ENCODE assay signal across 8 cellular contexts in genomic region chr12:53345486-53346195, GRCh38. TPM values are rescaled to one million over a fixed set of nuclear protein-coding genes. Genes with fewer than 3 reads are reported as not detected.
DNase-seq lines count a peak whose midpoint lies in the region; ATAC-seq, FAIRE-seq and TF ChIP-seq lines count a peak whose summit lies in the region.

No MANE protein-coding gene starts in this region.

- TF ChIP-seq CTCF in HepG2 (CRISPR knock-in tag; IDR thresholded peaks at IDR 0.05) (no peak), upper lobe of right lung (IDR thresholded peaks at IDR 0.05) (peak; percentile 5)

- 20% methylated on average over 7 of the region's 10 CpGs for WGBS in HepG2 (ENCODE audit: low lambda C conversion rate)

- BruUV-seq in HepG2 (replicated peaks; lab: Mats Ljungman, UMichigan), result no TSS peak

- H3K36me3 ChIP-seq in HepG2 (replicated peaks in 1 of 2; ENCODE audit: control insufficient read depth in 1 of 2, insufficient read depth in 2 of 2, low read length in 2 of 2) (no peaks in the 10 kb centered on the region), upper lobe of right lung (no peaks in the 10 kb centered on the region)

- TF ChIP-seq POLR2A in HepG2 (IDR thresholded peaks at IDR 0.05; ENCODE audit: insufficient read depth in 1 of 2, low read depth in 2 of 2, low read length in 2 of 2), result no peak

- no peak overlapping the region for H2AFZ ChIP-seq in HepG2 (ENCODE audit: low read length)

- TF ChIP-seq RAD21 in HepG2 (CRISPR knock-in tag; IDR thresholded peaks at IDR 0.05), result no peak

- H3K27me3 ChIP-seq in HepG2 (ENCODE audit: control insufficient read depth in 1 of 2, insufficient read depth in 2 of 2, low read length in 2 of 2) (peaks cover 1 to 29% of the 10 kb centered on the region in 2 experiments; a peak in 4 of 5 replicates), upper lobe of right lung (no peaks in the 10 kb centered on the region)

- POLR2A ChIA-PET in HepG2 (lab: Yijun Ruan, JAX), result interaction anchor here (0.6 to 2.5 kb wide), 9 partner anchors 21 to 798 kb away, joined by 3 to 23 read pairs (median 6); partner anchors contain the start of genes AAAS, PFDN5, SP1 and TARBP2

- CTCF ChIA-PET in HepG2 (lab: Yijun Ruan, JAX; ENCODE audit: low intra/inter-chr PET ratio, low total read pairs), result interaction anchor here (0.6 to 2.5 kb wide), 5 partner anchors 18 to 132 kb away, joined by 3 to 14 read pairs (median 6); partner anchors contain the start of gene AAAS

- H3K9ac ChIP-seq in HepG2 (ENCODE audit: insufficient read depth, low read depth, low read length), result no peak overlapping the region

- peak; percentile 44 for ATAC-seq in Right ventricle myocardium inferior
- peak; percentile 42 for ATAC-seq in HepG2
- ATAC-seq in upper lobe of right lung, result peak; percentile 6

- H3K27ac ChIP-seq in HepG2 (ENCODE audit: extremely low read length, insufficient read depth, low read length) (no peak overlapping the region), upper lobe of right lung (peak overlapping the region; percentile 74)

- no peaks in the 10 kb centered on the region for H3K79me2 ChIP-seq in HepG2 (ENCODE audit: insufficient read depth, low read length)

- DNase-seq in Right ventricle myocardium inferior (ENCODE audit: missing footprints), result peak; percentile 81
- no peak for DNase-seq in cardiac septum (ENCODE audit: low spot score)
- peak; percentile 30 for DNase-seq in astrocyte of the hippocampus (ENCODE audit: low read depth, low spot score)
- DNase-seq in HepG2 (ENCODE audit: low spot score), result no peak
- DNase-seq in upper lobe of right lung, result no peak
- DNase-seq in NCI-H1092 (lab: John Stamatoyannopoulos, UW), result no peak
- no peak for DNase-seq in stimulated activated CD4-positive, alpha-beta T cell treated with anti-CD3 and anti-CD28 coated beads, Interleukin-12 subunit alpha, Interleukin-12 subunit beta, amount 100 ng/mL, for 4 hours
- DNase-seq in SW 1271 (lab: John Stamatoyannopoulos, UW), result no peak

- in situ Hi-C loops in HepG2 (cut with HindIII; ENCODE audit: extremely low pct_ligation_motif_present, low pct_unique_long_range_greater_than_20kb), result loop anchor here (5.0 kb wide), 1 partner anchor 77 kb away; the partner anchor contains the start of gene AMHR2

- intact Hi-C loops in Right ventricle myocardium inferior (cut with DNase I) (loop anchor here (1.0 kb wide), 1 partner anchor 21 kb away; no protein-coding TSS in a partner anchor), cardiac septum (cut with DNase I) (loop anchor here (1.0 kb wide), 1 partner anchor 21 kb away; no protein-coding TSS in a partner anchor), HepG2 (cut with micrococcal nuclease; ENCODE audit: unreplicated experiment) (loop anchor here (1.0 kb wide), 1 partner anchor 21 kb away; no protein-coding TSS in a partner anchor), upper lobe of right lung (cut with DNase I) (no loop called here)

- peak overlapping the region; percentile 100 for H3K4me2 ChIP-seq in HepG2 (ENCODE audit: low read depth, low read length)

- H3K4me1 ChIP-seq in HepG2 (ENCODE audit: insufficient read depth, low read length) (peaks cover 17% of the 10 kb centered on the region), upper lobe of right lung (peaks cover 12% of the 10 kb centered on the region)

- H4K20me1 ChIP-seq in HepG2 (ENCODE audit: insufficient read depth, low read length), result no peaks in the 10 kb centered on the region

- H3K9me3 ChIP-seq in HepG2 (ENCODE audit: low read length) (no peaks in the 10 kb centered on the region), upper lobe of right lung (no peaks in the 10 kb centered on the region)

- no peak for FAIRE-seq in HepG2 (lab: Jason Lieb, UNC)

- TF ChIP-seq EP300 in HepG2 (IDR thresholded peaks at IDR 0.05; ENCODE audit: low read depth in 2 of 2, low read length in 2 of 2) (no peak), HepG2 (CRISPR knock-in tag; IDR thresholded peaks at IDR 0.05; ENCODE audit: borderline replicate concordance) (no peak)

- H3K4me3 ChIP-seq in HepG2 (replicated peaks in 1 of 3; ENCODE audit: insufficient read depth in 1 of 3, low read depth in 2 of 3, low read length in 3 of 3) (peak overlapping the region; percentile 9 to 91 (median 82); a peak in 4 of 6 replicates), upper lobe of right lung (peak overlapping the region; percentile 58)

RNA-seq across cellular contexts. Expression of gene SP7, which starts 9.5 kb away (rescaled TPM):
- total RNA-seq in Right ventricle myocardium inferior, result not detected
- total RNA-seq in cardiac septum, result not detected
- not detected in 2 replicates for total RNA-seq in HepG2 (2016; rRNA removed; fragmentation: Illumina TruSeq; extraction: Trizol)
- total RNA-seq in HepG2 (2016; cell fraction: cytosol; rRNA removed; fragmentation: Illumina TruSeq; extraction: Trizol; ENCODE audit: low read depth), result not detected in 2 replicates
- total RNA-seq in HepG2 (2016; cell fraction: insoluble cytoplasmic fraction; rRNA removed; fragmentation: Illumina TruSeq; extraction: Trizol), result not detected in 2 replicates
- not detected in 2 replicates for total RNA-seq in HepG2 (2016; cell fraction: membrane; rRNA removed; fragmentation: Illumina TruSeq; extraction: Trizol)
- total RNA-seq in HepG2 (2016; cell fraction: nucleus; rRNA removed; fragmentation: Illumina TruSeq; extraction: Trizol), result not detected in 2 replicates
- polyA plus RNA-seq in HepG2 (2011; rRNA removed), result not detected in 2 replicates
- polyA plus RNA-seq in HepG2 (2011; cell fraction: cytosol; rRNA removed), result not detected in 2 replicates
- polyA plus RNA-seq in HepG2 (2011; cell fraction: nucleus; rRNA removed), result not detected in 2 replicates
- polyA plus RNA-seq in HepG2 (2012), result not detected in 2 replicates
- polyA plus RNA-seq in HepG2 (2016; cell fraction: cytosol; fragmentation: Illumina TruSeq; extraction: Trizol; ENCODE audit: low read depth), result not detected in 2 replicates
- not detected in 2 replicates for polyA plus RNA-seq in HepG2 (2016; cell fraction: insoluble cytoplasmic fraction; fragmentation: Illumina TruSeq; extraction: Trizol; ENCODE audit: low read depth)
- polyA plus RNA-seq in HepG2 (2016; cell fraction: membrane; fragmentation: Illumina TruSeq; extraction: Trizol; ENCODE audit: low read depth), result not detected in 2 replicates
- not detected in 2 replicates for polyA plus RNA-seq in HepG2 (2016; cell fraction: nucleus; fragmentation: Illumina TruSeq; extraction: Trizol; ENCODE audit: insufficient read depth, low read depth)
- polyA minus RNA-seq in HepG2 (2011; rRNA and poly(A)+ RNA removed; ENCODE audit: low replicate concordance), result not detected in 2 replicates
- not detected in 2 replicates for polyA minus RNA-seq in HepG2 (2011; cell fraction: cytosol; rRNA and poly(A)+ RNA removed)
- not detected in 2 replicates for polyA minus RNA-seq in HepG2 (2011; cell fraction: nucleus; rRNA and poly(A)+ RNA removed)
- not detected for total RNA-seq in upper lobe of right lung

RNA-seq across cellular contexts. Expression of gene AAAS, which starts 24.2 kb away (rescaled TPM):
- total RNA-seq in Right ventricle myocardium inferior (38.5 TPM), cardiac septum (39.8 TPM), HepG2 (2016; rRNA removed; fragmentation: Illumina TruSeq; extraction: Trizol) (47.6 and 49.9 TPM in 2 replicates), upper lobe of right lung (43.2 TPM)
- total RNA-seq in HepG2 (2016; cell fraction: cytosol; rRNA removed; fragmentation: Illumina TruSeq; extraction: Trizol; ENCODE audit: low read depth), result 6.3 and 7.4 TPM in 2 replicates
- 49.9 and 52.5 TPM in 2 replicates for total RNA-seq in HepG2 (2016; cell fraction: insoluble cytoplasmic fraction; rRNA removed; fragmentation: Illumina TruSeq; extraction: Trizol)
- 10.6 and 11.1 TPM in 2 replicates for total RNA-seq in HepG2 (2016; cell fraction: membrane; rRNA removed; fragmentation: Illumina TruSeq; extraction: Trizol)
- total RNA-seq in HepG2 (2016; cell fraction: nucleus; rRNA removed; fragmentation: Illumina TruSeq; extraction: Trizol), result 41.2 and 46.6 TPM in 2 replicates
- 52.0 and 54.0 TPM in 2 replicates for polyA plus RNA-seq in HepG2 (2011; rRNA removed)
- polyA plus RNA-seq in HepG2 (2011; cell fraction: cytosol; rRNA removed), result 37.5 and 46.8 TPM in 2 replicates
- polyA plus RNA-seq in HepG2 (2011; cell fraction: nucleus; rRNA removed), result 182 and 197 TPM in 2 replicates
- polyA plus RNA-seq in HepG2 (2012), result 40.1 and 43.3 TPM in 2 replicates
- polyA plus RNA-seq in HepG2 (2016; cell fraction: cytosol; fragmentation: Illumina TruSeq; extraction: Trizol; ENCODE audit: low read depth), result 6.0 and 6.9 TPM in 2 replicates
- 54.2 and 64.7 TPM in 2 replicates for polyA plus RNA-seq in HepG2 (2016; cell fraction: insoluble cytoplasmic fraction; fragmentation: Illumina TruSeq; extraction: Trizol; ENCODE audit: low read depth)
- 9.0 and 9.4 TPM in 2 replicates for polyA plus RNA-seq in HepG2 (2016; cell fraction: membrane; fragmentation: Illumina TruSeq; extraction: Trizol; ENCODE audit: low read depth)
- polyA plus RNA-seq in HepG2 (2016; cell fraction: nucleus; fragmentation: Illumina TruSeq; extraction: Trizol; ENCODE audit: insufficient read depth, low read depth), result 70.0 and 70.8 TPM in 2 replicates
- polyA minus RNA-seq in HepG2 (2011; rRNA and poly(A)+ RNA removed; ENCODE audit: low replicate concordance), result 115 and 225 TPM in 2 replicates
- polyA minus RNA-seq in HepG2 (2011; cell fraction: cytosol; rRNA and poly(A)+ RNA removed), result 21.9 and 28.0 TPM in 2 replicates
- polyA minus RNA-seq in HepG2 (2011; cell fraction: nucleus; rRNA and poly(A)+ RNA removed), result 39.3 and 48.9 TPM in 2 replicates

RNA-seq across cellular contexts. Expression of gene SP1, which starts 34.3 kb away (rescaled TPM):
- total RNA-seq in Right ventricle myocardium inferior (31.3 TPM), cardiac septum (31.3 TPM), HepG2 (2016; rRNA removed; fragmentation: Illumina TruSeq; extraction: Trizol) (27.5 and 46.7 TPM in 2 replicates), upper lobe of right lung (87.7 TPM)
- 3.0 and 3.4 TPM in 2 replicates for total RNA-seq in HepG2 (2016; cell fraction: cytosol; rRNA removed; fragmentation: Illumina TruSeq; extraction: Trizol; ENCODE audit: low read depth)
- total RNA-seq in HepG2 (2016; cell fraction: insoluble cytoplasmic fraction; rRNA removed; fragmentation: Illumina TruSeq; extraction: Trizol), result 29.7 and 40.6 TPM in 2 replicates
- total RNA-seq in HepG2 (2016; cell fraction: membrane; rRNA removed; fragmentation: Illumina TruSeq; extraction: Trizol), result 13.8 and 14.7 TPM in 2 replicates
- total RNA-seq in HepG2 (2016; cell fraction: nucleus; rRNA removed; fragmentation: Illumina TruSeq; extraction: Trizol), result 23.5 and 24.3 TPM in 2 replicates
- 26.5 and 27.3 TPM in 2 replicates for polyA plus RNA-seq in HepG2 (2011; rRNA removed)
- polyA plus RNA-seq in HepG2 (2011; cell fraction: cytosol; rRNA removed), result 18.2 TPM in 2 replicates
- 30.1 and 31.9 TPM in 2 replicates for polyA plus RNA-seq in HepG2 (2011; cell fraction: nucleus; rRNA removed)
- 14.7 and 15.8 TPM in 2 replicates for polyA plus RNA-seq in HepG2 (2012)
- polyA plus RNA-seq in HepG2 (2016; cell fraction: cytosol; fragmentation: Illumina TruSeq; extraction: Trizol; ENCODE audit: low read depth), result 0.63 and 0.79 TPM in 2 replicates
- polyA plus RNA-seq in HepG2 (2016; cell fraction: insoluble cytoplasmic fraction; fragmentation: Illumina TruSeq; extraction: Trizol; ENCODE audit: low read depth), result 22.5 and 22.9 TPM in 2 replicates
- 2.7 and 3.3 TPM in 2 replicates for polyA plus RNA-seq in HepG2 (2016; cell fraction: membrane; fragmentation: Illumina TruSeq; extraction: Trizol; ENCODE audit: low read depth)
- 25.6 and 29.7 TPM in 2 replicates for polyA plus RNA-seq in HepG2 (2016; cell fraction: nucleus; fragmentation: Illumina TruSeq; extraction: Trizol; ENCODE audit: insufficient read depth, low read depth)
- polyA minus RNA-seq in HepG2 (2011; rRNA and poly(A)+ RNA removed; ENCODE audit: low replicate concordance), result 128 and 335 TPM in 2 replicates
- polyA minus RNA-seq in HepG2 (2011; cell fraction: cytosol; rRNA and poly(A)+ RNA removed), result 38.1 and 39.5 TPM in 2 replicates
- 31.4 and 32.7 TPM in 2 replicates for polyA minus RNA-seq in HepG2 (2011; cell fraction: nucleus; rRNA and poly(A)+ RNA removed)

RNA-seq across cellular contexts. Expression of gene MYG1, which starts 46.1 kb away (rescaled TPM):
- total RNA-seq in Right ventricle myocardium inferior (38.5 TPM), cardiac septum (29.5 TPM), HepG2 (2016; rRNA removed; fragmentation: Illumina TruSeq; extraction: Trizol) (58.0 and 62.6 TPM in 2 replicates), upper lobe of right lung (41.9 TPM)
- 35.2 and 36.5 TPM in 2 replicates for total RNA-seq in HepG2 (2016; cell fraction: cytosol; rRNA removed; fragmentation: Illumina TruSeq; extraction: Trizol; ENCODE audit: low read depth)
- total RNA-seq in HepG2 (2016; cell fraction: insoluble cytoplasmic fraction; rRNA removed; fragmentation: Illumina TruSeq; extraction: Trizol), result 58.1 and 59.2 TPM in 2 replicates
- total RNA-seq in HepG2 (2016; cell fraction: membrane; rRNA removed; fragmentation: Illumina TruSeq; extraction: Trizol), result 45.1 and 51.7 TPM in 2 replicates
- total RNA-seq in HepG2 (2016; cell fraction: nucleus; rRNA removed; fragmentation: Illumina TruSeq; extraction: Trizol), result 28.7 and 35.7 TPM in 2 replicates
- 38.6 and 40.7 TPM in 2 replicates for polyA plus RNA-seq in HepG2 (2011; rRNA removed)
- polyA plus RNA-seq in HepG2 (2011; cell fraction: cytosol; rRNA removed), result 42.9 and 57.6 TPM in 2 replicates
- 32.2 and 36.0 TPM in 2 replicates for polyA plus RNA-seq in HepG2 (2011; cell fraction: nucleus; rRNA removed)
- 21.3 and 34.6 TPM in 2 replicates for polyA plus RNA-seq in HepG2 (2012)
- polyA plus RNA-seq in HepG2 (2016; cell fraction: cytosol; fragmentation: Illumina TruSeq; extraction: Trizol; ENCODE audit: low read depth), result 38.0 and 47.5 TPM in 2 replicates
- polyA plus RNA-seq in HepG2 (2016; cell fraction: insoluble cytoplasmic fraction; fragmentation: Illumina TruSeq; extraction: Trizol; ENCODE audit: low read depth), result 49.2 and 59.1 TPM in 2 replicates
- polyA plus RNA-seq in HepG2 (2016; cell fraction: membrane; fragmentation: Illumina TruSeq; extraction: Trizol; ENCODE audit: low read depth), result 39.2 and 41.9 TPM in 2 replicates
- 54.0 and 73.0 TPM in 2 replicates for polyA plus RNA-seq in HepG2 (2016; cell fraction: nucleus; fragmentation: Illumina TruSeq; extraction: Trizol; ENCODE audit: insufficient read depth, low read depth)
- polyA minus RNA-seq in HepG2 (2011; rRNA and poly(A)+ RNA removed; ENCODE audit: low replicate concordance), result 43.6 and 97.4 TPM in 2 replicates
- 15.0 and 19.7 TPM in 2 replicates for polyA minus RNA-seq in HepG2 (2011; cell fraction: cytosol; rRNA and poly(A)+ RNA removed)
- polyA minus RNA-seq in HepG2 (2011; cell fraction: nucleus; rRNA and poly(A)+ RNA removed), result 8.8 and 14.4 TPM in 2 replicates

RNA-seq across cellular contexts. Expression of gene PFDN5, which starts 50.3 kb away (rescaled TPM):
- 392 TPM for total RNA-seq in Right ventricle myocardium inferior
- total RNA-seq in cardiac septum, result 322 TPM
- 462 and 578 TPM in 2 replicates for total RNA-seq in HepG2 (2016; rRNA removed; fragmentation: Illumina TruSeq; extraction: Trizol)
- total RNA-seq in HepG2 (2016; cell fraction: cytosol; rRNA removed; fragmentation: Illumina TruSeq; extraction: Trizol; ENCODE audit: low read depth), result 461 and 472 TPM in 2 replicates
- 478 and 604 TPM in 2 replicates for total RNA-seq in HepG2 (2016; cell fraction: insoluble cytoplasmic fraction; rRNA removed; fragmentation: Illumina TruSeq; extraction: Trizol)
- 502 and 534 TPM in 2 replicates for total RNA-seq in HepG2 (2016; cell fraction: membrane; rRNA removed; fragmentation: Illumina TruSeq; extraction: Trizol)
- 239 and 246 TPM in 2 replicates for total RNA-seq in HepG2 (2016; cell fraction: nucleus; rRNA removed; fragmentation: Illumina TruSeq; extraction: Trizol)
- polyA plus RNA-seq in HepG2 (2011; rRNA removed), result 440 and 449 TPM in 2 replicates
- polyA plus RNA-seq in HepG2 (2011; cell fraction: cytosol; rRNA removed), result 513 and 623 TPM in 2 replicates
- 505 and 601 TPM in 2 replicates for polyA plus RNA-seq in HepG2 (2011; cell fraction: nucleus; rRNA removed)
- polyA plus RNA-seq in HepG2 (2012), result 398 and 423 TPM in 2 replicates
- 472 and 500 TPM in 2 replicates for polyA plus RNA-seq in HepG2 (2016; cell fraction: cytosol; fragmentation: Illumina TruSeq; extraction: Trizol; ENCODE audit: low read depth)
- polyA plus RNA-seq in HepG2 (2016; cell fraction: insoluble cytoplasmic fraction; fragmentation: Illumina TruSeq; extraction: Trizol; ENCODE audit: low read depth), result 484 and 533 TPM in 2 replicates
- 441 and 460 TPM in 2 replicates for polyA plus RNA-seq in HepG2 (2016; cell fraction: membrane; fragmentation: Illumina TruSeq; extraction: Trizol; ENCODE audit: low read depth)
- 433 and 469 TPM in 2 replicates for polyA plus RNA-seq in HepG2 (2016; cell fraction: nucleus; fragmentation: Illumina TruSeq; extraction: Trizol; ENCODE audit: insufficient read depth, low read depth)
- polyA minus RNA-seq in HepG2 (2011; rRNA and poly(A)+ RNA removed; ENCODE audit: low replicate concordance), result 90.5 and 285 TPM in 2 replicates
- polyA minus RNA-seq in HepG2 (2011; cell fraction: cytosol; rRNA and poly(A)+ RNA removed), result 52.1 and 57.1 TPM in 2 replicates
- 96.6 and 129 TPM in 2 replicates for polyA minus RNA-seq in HepG2 (2011; cell fraction: nucleus; rRNA and poly(A)+ RNA removed)
- 424 TPM for total RNA-seq in upper lobe of right lung

Comparison
In these comparisons a context has a peak if more than half of its experiments do, and no peak if none do; other contexts are left out.
1. DNase-seq: peak in Right ventricle myocardium inferior (single experiment) and astrocyte of the hippocampus (single experiment); none in cardiac septum (single experiment), HepG2 (single experiment), upper lobe of right lung (single experiment), NCI-H1092 (single experiment), stimulated activated CD4-positive, alpha-beta T cell treated with anti-CD3 and anti-CD28 coated beads, Interleukin-12 subunit alpha, Interleukin-12 subunit beta, amount 100 ng/mL, for 4 hours (single experiment) and SW 1271 (0 of 2).
2. Peak in every context shown above with its lines, with median percentiles within 50 percentile points of each other: ATAC-seq.